In genomic region chr7:19116121-19117080, GRCh38 we compare ENCODE assay signal across 8 cellular contexts. TPM values are rescaled to one million over a fixed set of nuclear protein-coding genes. Genes with fewer than 3 reads are reported as not detected.
DNase-seq lines count a peak whose midpoint lies in the region; ATAC-seq and TF ChIP-seq lines count a peak whose summit lies in the region.

No MANE protein-coding gene starts in this region.

- in situ Hi-C loops in IMR-90 (cut with MboI; ENCODE audit: low sequenced_read_pairs) = loop anchor here (10.0 to 25.0 kb wide), 2 partner anchors 422 to 754 kb away; no protein-coding TSS in a partner anchor

- dilution Hi-C loops in IMR-90 (cut with HindIII; ENCODE audit: low sequenced_read_pairs, unreplicated experiment) = no loop called here

- peak overlapping the region; percentile 97 for H3K23ac ChIP-seq in IMR-90 (ENCODE audit: low read depth, low read length)

- peak overlapping the region; percentile 82 for H4K91ac ChIP-seq in IMR-90 (ENCODE audit: insufficient read depth, low read depth, low read length)

- peak overlapping the region; percentile 94 for H3K27ac ChIP-seq in IMR-90 (ENCODE audit: insufficient read depth, low read length)
- H3K27ac ChIP-seq in hepatocyte = peak overlapping the region; percentile 72
- H3K27ac ChIP-seq in smooth muscle cell (ENCODE audit: low read depth) = peak overlapping the region; percentile 79

- intact Hi-C loops in IMR-90 (cut with micrococcal nuclease) = loop anchor here (1.0 to 10.0 kb wide), 4 partner anchors 224 to 423 kb away; no protein-coding TSS in a partner anchor
- intact Hi-C loops in activated T-helper 1 cell treated with anti-CD3 and anti-CD28 coated beads, Interleukin-12 subunit alpha, Interleukin-12 subunit beta, Interleukin-2, Interleukin-4 antibody, amounts not matched to agents 30 ng/mL and 10 ng/mL and 1 ng/mL, durations not matched to agents 14 hours and 24 hours and 36 hours (cut with micrococcal nuclease) = loop anchor here (1.0 to 10.0 kb wide), 4 partner anchors 9 to 372 kb away; partner anchors contain the start of gene FERD3L

- H3F3A ChIP-seq in smooth muscle cell (ENCODE audit: low read depth) = peaks cover 9% of the 10 kb centered on the region

- peak overlapping the region; percentile 84 for H3K4ac ChIP-seq in IMR-90 (ENCODE audit: low read depth, low read length)

- peak overlapping the region; percentile 48 for H2AK5ac ChIP-seq in IMR-90 (ENCODE audit: low read depth, low read length)

- TF ChIP-seq POLR2A in IMR-90 (IDR thresholded peaks at IDR 0.05; ENCODE audit: low read depth, low read length) = no peak

- peak overlapping the region; percentile 64 for H3K4me3 Mint-ChIP-seq in activated T-helper 1 cell treated with anti-CD3 and anti-CD28 coated beads, Interleukin-12 subunit alpha, Interleukin-12 subunit beta, Interleukin-2, Interleukin-4 antibody, amounts not matched to agents 30 ng/mL and 10 ng/mL and 1 ng/mL, durations not matched to agents 14 hours and 24 hours and 36 hours

- H3K36me3 ChIP-seq in IMR-90 (ENCODE audit: control insufficient read depth, insufficient read depth, low read length) = no peaks in the 10 kb centered on the region; the same call in 1 of the 2 replicates
- no peaks in the 10 kb centered on the region for H3K36me3 ChIP-seq in hepatocyte (replicated peaks; ENCODE audit: insufficient read depth, low read depth)
- no peaks in the 10 kb centered on the region for H3K36me3 ChIP-seq in smooth muscle cell (ENCODE audit: low read depth)

- no peaks in the 10 kb centered on the region for H3K9me2 ChIP-seq in hepatocyte (replicated peaks; ENCODE audit: insufficient read depth)

- peak overlapping the region; percentile 56 for H3K56ac ChIP-seq in IMR-90 (ENCODE audit: extremely low read depth, insufficient read depth, low read length)

- peaks cover 68% of the 10 kb centered on the region for H3K27me3 Mint-ChIP-seq in activated T-helper 1 cell treated with anti-CD3 and anti-CD28 coated beads, Interleukin-12 subunit alpha, Interleukin-12 subunit beta, Interleukin-2, Interleukin-4 antibody, amounts not matched to agents 30 ng/mL and 10 ng/mL and 1 ng/mL, durations not matched to agents 14 hours and 24 hours and 36 hours (ENCODE audit: insufficient read depth)

- peak overlapping the region; percentile 69 for H4K5ac ChIP-seq in IMR-90 (ENCODE audit: low read depth, low read length)

- peak overlapping the region; percentile 88 for H3K4me2 ChIP-seq in IMR-90 (ENCODE audit: low read depth, low read length)
- peak overlapping the region; percentile 89 for H3K4me2 ChIP-seq in hepatocyte
- H3K4me2 ChIP-seq in smooth muscle cell = peak overlapping the region; percentile 87

- no peaks in the 10 kb centered on the region for H3K4me1 Mint-ChIP-seq in activated T-helper 1 cell treated with anti-CD3 and anti-CD28 coated beads, Interleukin-12 subunit alpha, Interleukin-12 subunit beta, Interleukin-2, Interleukin-4 antibody, amounts not matched to agents 30 ng/mL and 10 ng/mL and 1 ng/mL, durations not matched to agents 14 hours and 24 hours and 36 hours (ENCODE audit: low read depth)

- H3K4me3 ChIP-seq in IMR-90 (ENCODE audit: insufficient read depth, low read depth, low read length) = peak overlapping the region; percentile 99
- H3K4me3 ChIP-seq in hepatocyte = peak overlapping the region; percentile 53
- H3K4me3 ChIP-seq in smooth muscle cell = peak overlapping the region; percentile 66

- no peak for TF ChIP-seq RAD21 in IMR-90 (IDR thresholded peaks at IDR 0.05; ENCODE audit: low read length)

- TF ChIP-seq CTCF in IMR-90 (conservative IDR thresholded peaks at IDR 0.05; ENCODE audit: low read depth, low read length) = no peak
- TF ChIP-seq CTCF in hepatocyte (IDR thresholded peaks at IDR 0.05; ENCODE audit: poor library complexity) = no peak
- TF ChIP-seq CTCF in smooth muscle cell (IDR thresholded peaks at IDR 0.05; ENCODE audit: borderline replicate concordance, insufficient read depth, poor library complexity, severe bottlenecking) = no peak

- no peaks in the 10 kb centered on the region for H3K9me1 ChIP-seq in IMR-90 (ENCODE audit: insufficient read depth, low read length)

- peaks cover 13 to 42% of the 10 kb centered on the region in 2 experiments for H3K79me1 ChIP-seq in IMR-90 (ENCODE audit: low read depth in 1 of 2, low read length in 2 of 2)

- H3K4me1 ChIP-seq in IMR-90 (ENCODE audit: control insufficient read depth, insufficient read depth, low read length) (peaks cover 1% of the 10 kb centered on the region), hepatocyte (ENCODE audit: insufficient read depth) (peaks cover 7% of the 10 kb centered on the region), smooth muscle cell (ENCODE audit: low read depth) (peaks cover 16% of the 10 kb centered on the region)

- H2AK9ac ChIP-seq in IMR-90 (replicated peaks; ENCODE audit: low read depth, low read length, poor library complexity) = peak overlapping the region; percentile 94

- peak overlapping the region; percentile 66; the same call in 1 of the 2 replicates for H2BK20ac ChIP-seq in IMR-90 (ENCODE audit: low read depth, low read length)

- CTCF ChIA-PET in IMR-90 (lab: Yijun Ruan, JAX) = no interaction called here

- no peaks in the 10 kb centered on the region for H3K36me3 Mint-ChIP-seq in activated T-helper 1 cell treated with anti-CD3 and anti-CD28 coated beads, Interleukin-12 subunit alpha, Interleukin-12 subunit beta, Interleukin-2, Interleukin-4 antibody, amounts not matched to agents 30 ng/mL and 10 ng/mL and 1 ng/mL, durations not matched to agents 14 hours and 24 hours and 36 hours (ENCODE audit: low read depth)

- H3K14ac ChIP-seq in IMR-90 (replicated peaks; ENCODE audit: low read depth, low read length) = peak overlapping the region; percentile 98

- H3K9me3 Mint-ChIP-seq in activated T-helper 1 cell treated with anti-CD3 and anti-CD28 coated beads, Interleukin-12 subunit alpha, Interleukin-12 subunit beta, Interleukin-2, Interleukin-4 antibody, amounts not matched to agents 30 ng/mL and 10 ng/mL and 1 ng/mL, durations not matched to agents 14 hours and 24 hours and 36 hours = no peaks in the 10 kb centered on the region

- peak; percentile 77 for DNase-seq in DMS 273 (lab: John Stamatoyannopoulos, UW; ENCODE audit: unreplicated experiment)
- no peak for DNase-seq in DMS 273 treated with DMSO at 0.1 percent for 48 hours (lab: John Stamatoyannopoulos, UW)
- peak; percentile 50 for DNase-seq in IMR-90
- no peak for DNase-seq in activated T-helper 1 cell treated with anti-CD3 and anti-CD28 coated beads, Interleukin-12 subunit alpha, Interleukin-12 subunit beta, Interleukin-2, Interleukin-4 antibody, amounts not matched to agents 30 ng/mL and 10 ng/mL and 1 ng/mL, durations not matched to agents 14 hours and 24 hours and 36 hours (ENCODE audit: low spot score)
- DNase-seq in hepatocyte (ENCODE audit: low spot score) = no peak
- no peak for DNase-seq in smooth muscle cell (lab: John Stamatoyannopoulos, UW; ENCODE audit: unreplicated experiment)
- DNase-seq in HuH-7 (ENCODE audit: low spot score) = no peak

- H4K8ac ChIP-seq in IMR-90 (ENCODE audit: low read depth in 2 of 2, low read length in 2 of 2) = peak overlapping the region; percentile 65 to 84; a peak in 3 of 4 replicates

- peak overlapping the region; percentile 93 for H2BK5ac ChIP-seq in IMR-90 (ENCODE audit: low read depth, low read length, poor library complexity, severe bottlenecking)

- peak overlapping the region; percentile 3; the same call in 1 of the 3 replicates for H2BK15ac ChIP-seq in IMR-90 (ENCODE audit: low read depth, low read length)

- 1% methylated on average over 28 of the region's 69 CpGs; no CpG with 5 or more reads in 1 of the 2 experiments for WGBS in IMR-90 (ENCODE audit: extremely low coverage in 2 of 2, insufficient read length in 1 of 2), 2 experiments
- 3% methylated on average over 55 of the region's 69 CpGs for WGBS in hepatocyte (ENCODE audit: low lambda C conversion rate, missing lambda C conversion rate)
- WGBS in smooth muscle cell (ENCODE audit: low lambda C conversion rate) = under 1% methylated on average over 69 of the region's 69 CpGs

- H2BK120ac ChIP-seq in IMR-90 (ENCODE audit: low read depth, low read length) = peak overlapping the region; percentile 77

- H2AFZ ChIP-seq in IMR-90 (replicated peaks; ENCODE audit: low read length, poor library complexity) (peak overlapping the region; percentile 98), hepatocyte (no peak overlapping the region), smooth muscle cell (ENCODE audit: low read depth) (peak overlapping the region; percentile 43)

- POLR2A ChIA-PET in IMR-90 (lab: Charles Lee; ENCODE audit: unreplicated experiment) = no interaction called here

- H3K79me2 ChIP-seq in hepatocyte (peaks cover 60% of the 10 kb centered on the region), smooth muscle cell (ENCODE audit: low read depth) (peaks cover 71% of the 10 kb centered on the region)

- H3K27ac Mint-ChIP-seq in activated T-helper 1 cell treated with anti-CD3 and anti-CD28 coated beads, Interleukin-12 subunit alpha, Interleukin-12 subunit beta, Interleukin-2, Interleukin-4 antibody, amounts not matched to agents 30 ng/mL and 10 ng/mL and 1 ng/mL, durations not matched to agents 14 hours and 24 hours and 36 hours = peak overlapping the region; percentile 64

- H3K27me3 ChIP-seq in IMR-90 (ENCODE audit: control insufficient read depth, insufficient read depth, low read length) (no peaks in the 10 kb centered on the region), hepatocyte (peaks cover 86% of the 10 kb centered on the region), smooth muscle cell (ENCODE audit: low read depth) (no peaks in the 10 kb centered on the region)

- H4K20me1 ChIP-seq in IMR-90 (ENCODE audit: insufficient read depth, low read length) (peaks cover 3% of the 10 kb centered on the region; the same call in 1 of the 2 replicates), hepatocyte (ENCODE audit: insufficient read depth, poor library complexity, severe bottlenecking) (peaks cover 22% of the 10 kb centered on the region), smooth muscle cell (ENCODE audit: low read depth) (peaks cover 54% of the 10 kb centered on the region)

- TSS peak; percentile 59 for BruUV-seq in IMR-90 (replicated peaks; lab: Mats Ljungman, UMichigan)

- ATAC-seq in IMR-90 (ENCODE audit: low read depth) (peak; percentile 2), GM18858 (IDR thresholded peaks at IDR 0.05; ENCODE audit: unreplicated experiment) (no peak)

- H3K9me3 ChIP-seq in IMR-90 (ENCODE audit: control insufficient read depth, insufficient read depth, low read length) (no peaks in the 10 kb centered on the region), hepatocyte (ENCODE audit: low read depth) (no peaks in the 10 kb centered on the region), smooth muscle cell (replicated peaks; ENCODE audit: low read depth) (no peaks in the 10 kb centered on the region)

- H3K9ac ChIP-seq in IMR-90 (ENCODE audit: low read depth, low read length) = peak overlapping the region; percentile 91
- peak overlapping the region; percentile 84 for H3K9ac ChIP-seq in smooth muscle cell (ENCODE audit: low read depth)

- H3K18ac ChIP-seq in IMR-90 (ENCODE audit: low read depth, low read length) = peak overlapping the region; percentile 89

RNA-seq across cellular contexts. Expression of gene TWIST1, which starts 1.0 kb away (rescaled TPM):
- 5.4 and 18.6 TPM in 2 replicates for total RNA-seq in IMR-90 (2012; rRNA removed)
- polyA plus RNA-seq in IMR-90 (2012; rRNA removed) = 36.6 and 42.3 TPM in 2 replicates
- polyA plus RNA-seq in IMR-90 (2012; cell fraction: cytosol; rRNA removed) = 22.8 and 64.9 TPM in 2 replicates
- 40.7 and 71.3 TPM in 2 replicates for polyA plus RNA-seq in IMR-90 (2012; cell fraction: nucleus; rRNA removed; ENCODE audit: low replicate concordance)
- total RNA-seq in activated T-helper 1 cell treated with anti-CD3 and anti-CD28 coated beads, Interleukin-12 subunit alpha, Interleukin-12 subunit beta, Interleukin-2, Interleukin-4 antibody, amounts not matched to agents 30 ng/mL and 10 ng/mL and 1 ng/mL, durations not matched to agents 14 hours and 24 hours and 36 hours = 5.6 and 8.1 TPM in 2 replicates
- 18.7 and 23.2 TPM in 2 replicates for total RNA-seq in hepatocyte
- 21.2 and 24.7 TPM in 2 replicates for polyA plus RNA-seq in hepatocyte
- 33.2 and 51.3 TPM in 2 replicates for total RNA-seq in smooth muscle cell
- polyA plus RNA-seq in smooth muscle cell = 45.6 and 58.0 TPM in 2 replicates

RNA-seq across cellular contexts. Expression of gene FERD3L, which starts 28.8 kb away (rescaled TPM):
- total RNA-seq in IMR-90 (2012; rRNA removed) (not detected in 2 replicates), hepatocyte (not detected in 2 replicates), smooth muscle cell (not detected in 2 replicates)
- polyA plus RNA-seq in IMR-90 (2012; rRNA removed) (not detected in 2 replicates), hepatocyte (not detected in 2 replicates), smooth muscle cell (not detected in 2 replicates)
- polyA plus RNA-seq in IMR-90 (2012; cell fraction: cytosol; rRNA removed) = not detected in 2 replicates
- polyA plus RNA-seq in IMR-90 (2012; cell fraction: nucleus; rRNA removed; ENCODE audit: low replicate concordance) = not detected in 2 replicates
- total RNA-seq in activated T-helper 1 cell treated with anti-CD3 and anti-CD28 coated beads, Interleukin-12 subunit alpha, Interleukin-12 subunit beta, Interleukin-2, Interleukin-4 antibody, amounts not matched to agents 30 ng/mL and 10 ng/mL and 1 ng/mL, durations not matched to agents 14 hours and 24 hours and 36 hours = not detected in 2 replicates

Comparison
In these comparisons a context has a peak if more than half of its experiments do, and no peak if none do; other contexts are left out.
1. DNase-seq: peak in DMS 273 (single experiment) and IMR-90 (single experiment); none in DMS 273 treated with DMSO at 0.1 percent for 48 hours (single experiment), activated T-helper 1 cell treated with anti-CD3 and anti-CD28 coated beads, Interleukin-12 subunit alpha, Interleukin-12 subunit beta, Interleukin-2, Interleukin-4 antibody, amounts not matched to agents 30 ng/mL and 10 ng/mL and 1 ng/mL, durations not matched to agents 14 hours and 24 hours and 36 hours (single experiment), hepatocyte (single experiment), smooth muscle cell (single experiment) and HuH-7 (single experiment).
2. Peak in every context shown above with its lines, with median percentiles within 50 percentile points of each other: H3K27ac ChIP-seq, H3K4me2 ChIP-seq and H3K4me3 ChIP-seq.